ENCODE assay signal across 1 cellular context in the genomic region with DNA sequence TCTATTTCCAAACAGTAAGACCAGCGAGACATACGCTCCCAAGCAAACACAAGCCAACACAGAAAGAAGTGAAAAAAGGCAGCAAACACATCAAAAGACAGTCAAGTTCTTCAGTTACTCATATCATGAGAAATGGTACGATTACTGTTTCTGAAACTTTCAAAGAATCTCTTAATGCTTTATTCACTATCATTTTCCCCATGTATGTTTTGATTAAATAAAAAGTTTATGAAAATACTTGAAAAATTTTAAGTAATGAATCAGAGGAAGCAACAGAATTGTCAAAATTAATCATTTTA.
TF ChIP-seq lines count a peak whose summit lies in the region.

No MANE protein-coding gene starts in this region.

TF ChIP-seq in GM23338, 12 proteins besides CTCF, POLR2A, EP300 and RAD21 (continued from another document):
- no peak for TF ChIP-seq ZNF462 (CRISPR knock-in tag; IDR thresholded peaks at IDR 0.05)
- TF ChIP-seq, protein P1, sequence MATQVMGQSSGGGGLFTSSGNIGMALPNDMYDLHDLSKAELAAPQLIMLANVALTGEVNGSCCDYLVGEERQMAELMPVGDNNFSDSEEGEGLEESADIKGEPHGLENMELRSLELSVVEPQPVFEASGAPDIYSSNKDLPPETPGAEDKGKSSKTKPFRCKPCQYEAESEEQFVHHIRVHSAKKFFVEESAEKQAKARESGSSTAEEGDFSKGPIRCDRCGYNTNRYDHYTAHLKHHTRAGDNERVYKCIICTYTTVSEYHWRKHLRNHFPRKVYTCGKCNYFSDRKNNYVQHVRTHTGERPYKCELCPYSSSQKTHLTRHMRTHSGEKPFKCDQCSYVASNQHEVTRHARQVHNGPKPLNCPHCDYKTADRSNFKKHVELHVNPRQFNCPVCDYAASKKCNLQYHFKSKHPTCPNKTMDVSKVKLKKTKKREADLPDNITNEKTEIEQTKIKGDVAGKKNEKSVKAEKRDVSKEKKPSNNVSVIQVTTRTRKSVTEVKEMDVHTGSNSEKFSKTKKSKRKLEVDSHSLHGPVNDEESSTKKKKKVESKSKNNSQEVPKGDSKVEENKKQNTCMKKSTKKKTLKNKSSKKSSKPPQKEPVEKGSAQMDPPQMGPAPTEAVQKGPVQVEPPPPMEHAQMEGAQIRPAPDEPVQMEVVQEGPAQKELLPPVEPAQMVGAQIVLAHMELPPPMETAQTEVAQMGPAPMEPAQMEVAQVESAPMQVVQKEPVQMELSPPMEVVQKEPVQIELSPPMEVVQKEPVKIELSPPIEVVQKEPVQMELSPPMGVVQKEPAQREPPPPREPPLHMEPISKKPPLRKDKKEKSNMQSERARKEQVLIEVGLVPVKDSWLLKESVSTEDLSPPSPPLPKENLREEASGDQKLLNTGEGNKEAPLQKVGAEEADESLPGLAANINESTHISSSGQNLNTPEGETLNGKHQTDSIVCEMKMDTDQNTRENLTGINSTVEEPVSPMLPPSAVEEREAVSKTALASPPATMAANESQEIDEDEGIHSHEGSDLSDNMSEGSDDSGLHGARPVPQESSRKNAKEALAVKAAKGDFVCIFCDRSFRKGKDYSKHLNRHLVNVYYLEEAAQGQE (IDR thresholded peaks at IDR 0.05; ENCODE audit: unreplicated experiment), result no peak
- no peak for TF ChIP-seq ZNF331 (CRISPR knock-in tag; IDR thresholded peaks at IDR 0.05; ENCODE audit: low read depth)
- TF ChIP-seq JUNB (IDR thresholded peaks at IDR 0.05; ENCODE audit: unreplicated experiment), result no peak
